Comparison of ENCODE assay signal across 20 cellular contexts in genomic region chr7:127761196-127761595, GRCh38.
DNase-seq lines count a peak whose midpoint lies in the region; ATAC-seq, FAIRE-seq and TF ChIP-seq lines count a peak whose summit lies in the region.
"Had no signal": no experiment of that assay in that cellular context is flagged by ENCODE, and none has a peak within 500 bp of the region (broad histone marks: within the 10 kb centered on the region; RNA-seq: fewer than 3 reads in every experiment).

No MANE protein-coding gene starts in this region.

- POLR2A ChIA-PET in activated CD8-positive, alpha-beta T cell treated with anti-CD3 and anti-CD28 coated beads, Interleukin-2, amount 10 ng/mL, durations not matched to agents 7 days and 5 days (lab: Charles Lee), result no interaction called here
- POLR2A ChIA-PET in activated CD4-positive, alpha-beta T cell treated with anti-CD3 and anti-CD28 coated beads for 36 hours (lab: Charles Lee), result no interaction called here

- FAIRE-seq in D721Med (lab: Jason Lieb, UNC), result peak; percentile 51
- FAIRE-seq: G401.6, GM12891, H54, HTR-8/SVneo had no signal

- ATAC-seq in activated CD8-positive, alpha-beta memory T cell treated with anti-CD3 and anti-CD28 coated beads, Interleukin-2, amount 10 ng/mL, durations not matched to agents 7 days and 5 days, result peak; percentile 49
- peak; percentile 65 for ATAC-seq in activated CD8-positive, alpha-beta T cell treated with anti-CD3 and anti-CD28 coated beads, Interleukin-2, amount 10 ng/mL, durations not matched to agents 7 days and 5 days
- ATAC-seq in natural killer cell, result peak; percentile 76 to 92 (median 79)
- no peak for ATAC-seq in activated T-cell treated with anti-CD3 and anti-CD28 coated beads, Interleukin-2, amount 50 U/mL, for 4 hours
- no peak for ATAC-seq in activated CD4-positive, alpha-beta T cell treated with anti-CD3 and anti-CD28 coated beads for 36 hours
- ATAC-seq: HCT116 had no signal

- intact Hi-C loops in natural killer cell (cut with micrococcal nuclease), result loop anchor here (5.0 kb wide), 1 partner anchor 96 kb away; no protein-coding TSS in a partner anchor
- intact Hi-C loops in activated CD4-positive, alpha-beta T cell treated with anti-CD3 and anti-CD28 coated beads for 36 hours (cut with DNase I, micrococcal nuclease), result no loop called here

- CTCF ChIA-PET in activated CD8-positive, alpha-beta memory T cell treated with anti-CD3 and anti-CD28 coated beads, Interleukin-2, amount 10 ng/mL, durations not matched to agents 7 days and 5 days (lab: Charles Lee), result no interaction called here
- CTCF ChIA-PET in activated CD8-positive, alpha-beta T cell treated with anti-CD3 and anti-CD28 coated beads, Interleukin-2, amount 10 ng/mL, durations not matched to agents 7 days and 5 days (lab: Charles Lee), result interaction anchor here (1.1 to 2.1 kb wide), 2 partner anchors 20 to 375 kb away, joined by 3 to 5 read pairs; no protein-coding TSS in a partner anchor
- CTCF ChIA-PET in activated CD4-positive, alpha-beta T cell treated with anti-CD3 and anti-CD28 coated beads for 36 hours (lab: Charles Lee), result interaction anchor here (0.6 kb wide), 1 partner anchor 13 kb away, joined by 3 read pairs; no protein-coding TSS in a partner anchor

- H3K27ac Mint-ChIP-seq in activated CD8-positive, alpha-beta memory T cell treated with anti-CD3 and anti-CD28 coated beads, Interleukin-2, amount 10 ng/mL, durations not matched to agents 7 days and 5 days, result no peak overlapping the region
- H3K27ac Mint-ChIP-seq in activated CD8-positive, alpha-beta T cell treated with anti-CD3 and anti-CD28 coated beads, Interleukin-2, amount 10 ng/mL, durations not matched to agents 7 days and 5 days, result peak overlapping the region; percentile 67
- peak overlapping the region; percentile 83 to 90 for H3K27ac Mint-ChIP-seq in natural killer cell
- H3K27ac Mint-ChIP-seq in activated CD4-positive, alpha-beta T cell treated with anti-CD3 and anti-CD28 coated beads for 36 hours, result no peak overlapping the region
- H3K27ac Mint-ChIP-seq: B cell; CD4-positive, alpha-beta T cell had no signal

- DNase-seq in activated CD8-positive, alpha-beta memory T cell treated with anti-CD3 and anti-CD28 coated beads, Interleukin-2, amount 10 ng/mL, durations not matched to agents 7 days and 5 days, result no peak
- no peak for DNase-seq in activated CD8-positive, alpha-beta memory T cell treated with anti-CD3 and anti-CD28 coated beads, Interleukin-2, amount 50 U/mL, for 4 hours
- DNase-seq in D721Med (ENCODE audit: insufficient read length, low spot score) (no peak), natural killer cell (no peak), AG08396 (ENCODE audit: low spot score) (no peak)
- DNase-seq in activated CD8-positive, alpha-beta T cell treated with anti-CD3 and anti-CD28 coated beads, Interleukin-2, amount 10 ng/mL, durations not matched to agents 7 days and 5 days, result no peak
- DNase-seq in activated T-cell treated with anti-CD3 and anti-CD28 coated beads, Interleukin-2, amount 50 U/mL, for 4 hours, result no peak
- no peak for DNase-seq in activated CD4-positive, alpha-beta T cell treated with anti-CD3 and anti-CD28 coated beads for 36 hours
- DNase-seq: ACHN; C1 segment of cervical spinal cord; CD4-positive, alpha-beta T cell; DMS153; DMS79 treated with DMSO at 0.1 percent for 48 hours; EL had no signal

- H3K27me3 Mint-ChIP-seq in activated CD8-positive, alpha-beta memory T cell treated with anti-CD3 and anti-CD28 coated beads, Interleukin-2, amount 10 ng/mL, durations not matched to agents 7 days and 5 days, result no peaks in the 10 kb centered on the region
- no peaks in the 10 kb centered on the region for H3K27me3 Mint-ChIP-seq in activated CD8-positive, alpha-beta T cell treated with anti-CD3 and anti-CD28 coated beads, Interleukin-2, amount 10 ng/mL, durations not matched to agents 7 days and 5 days (ENCODE audit: low read depth)
- H3K27me3 Mint-ChIP-seq in natural killer cell (ENCODE audit: low read depth in 2 of 2), result no peaks in the 10 kb centered on the region
- H3K27me3 Mint-ChIP-seq in activated T-cell treated with anti-CD3 and anti-CD28 coated beads, Interleukin-2, amount 50 U/mL, for 4 hours (ENCODE audit: low read depth), result no peaks in the 10 kb centered on the region
- H3K27me3 Mint-ChIP-seq in activated CD4-positive, alpha-beta T cell treated with anti-CD3 and anti-CD28 coated beads for 36 hours, result no peaks in the 10 kb centered on the region
- H3K27me3 Mint-ChIP-seq: B cell; CD4-positive, alpha-beta T cell had no signal

- peaks cover 29% of the 10 kb centered on the region for H3K36me3 Mint-ChIP-seq in activated CD8-positive, alpha-beta memory T cell treated with anti-CD3 and anti-CD28 coated beads, Interleukin-2, amount 10 ng/mL, durations not matched to agents 7 days and 5 days
- H3K36me3 Mint-ChIP-seq in activated CD8-positive, alpha-beta T cell treated with anti-CD3 and anti-CD28 coated beads, Interleukin-2, amount 10 ng/mL, durations not matched to agents 7 days and 5 days (ENCODE audit: low read depth), result peaks cover 42% of the 10 kb centered on the region
- no peaks in the 10 kb centered on the region for H3K36me3 Mint-ChIP-seq in natural killer cell
- peaks cover 22% of the 10 kb centered on the region for H3K36me3 Mint-ChIP-seq in activated T-cell treated with anti-CD3 and anti-CD28 coated beads, Interleukin-2, amount 50 U/mL, for 4 hours (ENCODE audit: insufficient read depth)
- peaks cover 25% of the 10 kb centered on the region for H3K36me3 Mint-ChIP-seq in activated CD4-positive, alpha-beta T cell treated with anti-CD3 and anti-CD28 coated beads for 36 hours (ENCODE audit: low read depth)

- peaks cover 29% of the 10 kb centered on the region for H3K4me1 Mint-ChIP-seq in activated CD8-positive, alpha-beta memory T cell treated with anti-CD3 and anti-CD28 coated beads, Interleukin-2, amount 10 ng/mL, durations not matched to agents 7 days and 5 days
- peaks cover 45% of the 10 kb centered on the region for H3K4me1 Mint-ChIP-seq in activated CD8-positive, alpha-beta T cell treated with anti-CD3 and anti-CD28 coated beads, Interleukin-2, amount 10 ng/mL, durations not matched to agents 7 days and 5 days (ENCODE audit: low read depth)
- peaks cover 89 to 92% of the 10 kb centered on the region in 2 donors for H3K4me1 Mint-ChIP-seq in natural killer cell
- peaks cover 53% of the 10 kb centered on the region for H3K4me1 Mint-ChIP-seq in activated T-cell treated with anti-CD3 and anti-CD28 coated beads, Interleukin-2, amount 50 U/mL, for 4 hours (ENCODE audit: low read depth)
- H3K4me1 Mint-ChIP-seq in activated CD4-positive, alpha-beta T cell treated with anti-CD3 and anti-CD28 coated beads for 36 hours, result peaks cover 22% of the 10 kb centered on the region

- H3K4me3 Mint-ChIP-seq in activated CD8-positive, alpha-beta memory T cell treated with anti-CD3 and anti-CD28 coated beads, Interleukin-2, amount 10 ng/mL, durations not matched to agents 7 days and 5 days, result no peak overlapping the region
- peak overlapping the region; percentile 45 for H3K4me3 Mint-ChIP-seq in activated CD8-positive, alpha-beta T cell treated with anti-CD3 and anti-CD28 coated beads, Interleukin-2, amount 10 ng/mL, durations not matched to agents 7 days and 5 days
- H3K4me3 Mint-ChIP-seq in natural killer cell, result peak overlapping the region; percentile 82
- no peak overlapping the region for H3K4me3 Mint-ChIP-seq in activated T-cell treated with anti-CD3 and anti-CD28 coated beads, Interleukin-2, amount 50 U/mL, for 4 hours
- H3K4me3 Mint-ChIP-seq in activated CD4-positive, alpha-beta T cell treated with anti-CD3 and anti-CD28 coated beads for 36 hours, result no peak overlapping the region
- H3K4me3 Mint-ChIP-seq: B cell; CD4-positive, alpha-beta T cell had no signal

- no peak for TF ChIP-seq CTCF in D721Med (IDR thresholded peaks at IDR 0.05; ENCODE audit: insufficient read depth, missing control alignments)
- TF ChIP-seq CTCF in natural killer cell (IDR thresholded peaks at IDR 0.05), result no peak

- no peaks in the 10 kb centered on the region for H3K9me3 Mint-ChIP-seq in activated CD8-positive, alpha-beta memory T cell treated with anti-CD3 and anti-CD28 coated beads, Interleukin-2, amount 10 ng/mL, durations not matched to agents 7 days and 5 days (ENCODE audit: low read depth)
- no peaks in the 10 kb centered on the region for H3K9me3 Mint-ChIP-seq in activated CD8-positive, alpha-beta T cell treated with anti-CD3 and anti-CD28 coated beads, Interleukin-2, amount 10 ng/mL, durations not matched to agents 7 days and 5 days (ENCODE audit: insufficient read depth)
- H3K9me3 Mint-ChIP-seq in natural killer cell, result no peaks in the 10 kb centered on the region
- H3K9me3 Mint-ChIP-seq in activated T-cell treated with anti-CD3 and anti-CD28 coated beads, Interleukin-2, amount 50 U/mL, for 4 hours, result peaks cover 4% of the 10 kb centered on the region
- no peaks in the 10 kb centered on the region for H3K9me3 Mint-ChIP-seq in activated CD4-positive, alpha-beta T cell treated with anti-CD3 and anti-CD28 coated beads for 36 hours (ENCODE audit: low read depth)
- H3K9me3 Mint-ChIP-seq: CD4-positive, alpha-beta T cell had no signal

Comparison
In these comparisons a context has a peak if more than half of its experiments do, and no peak if none do; other contexts are left out.
1. ATAC-seq: peak in activated CD8-positive, alpha-beta memory T cell treated with anti-CD3 and anti-CD28 coated beads, Interleukin-2, amount 10 ng/mL, durations not matched to agents 7 days and 5 days (single experiment), activated CD8-positive, alpha-beta T cell treated with anti-CD3 and anti-CD28 coated beads, Interleukin-2, amount 10 ng/mL, durations not matched to agents 7 days and 5 days (single experiment) and natural killer cell (3 of 3); none in activated T-cell treated with anti-CD3 and anti-CD28 coated beads, Interleukin-2, amount 50 U/mL, for 4 hours (0 of 2) and activated CD4-positive, alpha-beta T cell treated with anti-CD3 and anti-CD28 coated beads for 36 hours (single experiment).
2. H3K27ac Mint-ChIP-seq: peak in activated CD8-positive, alpha-beta T cell treated with anti-CD3 and anti-CD28 coated beads, Interleukin-2, amount 10 ng/mL, durations not matched to agents 7 days and 5 days (single experiment) and natural killer cell (2 of 2); none in activated CD8-positive, alpha-beta memory T cell treated with anti-CD3 and anti-CD28 coated beads, Interleukin-2, amount 10 ng/mL, durations not matched to agents 7 days and 5 days (single experiment) and activated CD4-positive, alpha-beta T cell treated with anti-CD3 and anti-CD28 coated beads for 36 hours (single experiment).
3. H3K4me3 Mint-ChIP-seq: peak in activated CD8-positive, alpha-beta T cell treated with anti-CD3 and anti-CD28 coated beads, Interleukin-2, amount 10 ng/mL, durations not matched to agents 7 days and 5 days (single experiment) and natural killer cell (single experiment); none in activated CD8-positive, alpha-beta memory T cell treated with anti-CD3 and anti-CD28 coated beads, Interleukin-2, amount 10 ng/mL, durations not matched to agents 7 days and 5 days (single experiment), activated T-cell treated with anti-CD3 and anti-CD28 coated beads, Interleukin-2, amount 50 U/mL, for 4 hours (single experiment) and activated CD4-positive, alpha-beta T cell treated with anti-CD3 and anti-CD28 coated beads for 36 hours (single experiment).